ENCODE assay signal across 28 cellular contexts in genomic region chr11:95608093-95608492, GRCh38.
"Had no signal": no experiment of that assay in that cellular context is flagged by ENCODE, and none has a peak within 500 bp of the region (broad histone marks: within the 10 kb centered on the region; RNA-seq: fewer than 3 reads in every experiment).

No MANE protein-coding gene starts in this region.

- H3K4me1 ChIP-seq: lower lobe of right lung, pancreas, psoas muscle, sigmoid colon, stomach, upper lobe of right lung had no signal

- H3K27me3 ChIP-seq: heart right ventricle, pancreas, sigmoid colon, stomach, thyroid gland, upper lobe of right lung had no signal

- H3K27ac Mint-ChIP-seq: activated naive CD4-positive, alpha-beta T cell treated with anti-CD3 and anti-CD28 coated beads, Interleukin-2, amount 10 ng/mL, durations not matched to agents 7 days and 5 days; activated naive CD8-positive, alpha-beta T cell treated with anti-CD3 and anti-CD28 coated beads, Interleukin-2, amount 10 ng/mL, durations not matched to agents 7 days and 5 days; activated T-cell treated with anti-CD3 and anti-CD28 coated beads, Interleukin-2, amount 50 U/mL, for 72 hours; effector memory CD8-positive, alpha-beta T cell; natural killer cell treated with Interleukin-12 subunit alpha and Interleukin-12 subunit beta and Interleukin-15 and Interleukin-18, amount 100 ng/mL, for 72 hours; stimulated activated naive B cell treated with anti-CD40 and anti-IgM and Interleukin-4, amounts not matched to agents 10 μg/mL and 1 μg/mL and 100 μg/mL, for 72 hours had no signal

- H3K4me3 Mint-ChIP-seq: activated naive CD4-positive, alpha-beta T cell treated with anti-CD3 and anti-CD28 coated beads, Interleukin-2, amount 10 ng/mL, durations not matched to agents 7 days and 5 days; activated naive CD8-positive, alpha-beta T cell treated with anti-CD3 and anti-CD28 coated beads, Interleukin-2, amount 10 ng/mL, durations not matched to agents 7 days and 5 days; activated T-cell treated with anti-CD3 and anti-CD28 coated beads, Interleukin-2, amount 50 U/mL, for 72 hours; effector memory CD8-positive, alpha-beta T cell; natural killer cell treated with Interleukin-12 subunit alpha and Interleukin-12 subunit beta and Interleukin-15 and Interleukin-18, amount 100 ng/mL, for 72 hours; stimulated activated naive B cell treated with anti-CD40 and anti-IgM and Interleukin-4, amounts not matched to agents 10 μg/mL and 1 μg/mL and 100 μg/mL, for 72 hours had no signal

- DNase-seq: activated CD4-positive, alpha-beta T cell treated with anti-CD3 and anti-CD28 coated beads for 4 hours; activated CD4-positive, alpha-beta T cell treated with anti-CD3 and anti-CD28 coated beads, Interleukin-2, amount 50 U/mL, for 4 hours; activated effector memory CD4-positive, alpha-beta T cell treated with Interleukin-2 at 50 U/mL for 16 hours; activated naive CD4-positive, alpha-beta T cell treated with anti-CD3 and anti-CD28 coated beads, Interleukin-2, amount 10 ng/mL, durations not matched to agents 7 days and 5 days; activated naive CD8-positive, alpha-beta T cell treated with anti-CD3 and anti-CD28 coated beads, Interleukin-2, amount 10 ng/mL, durations not matched to agents 7 days and 5 days; activated T-cell treated with anti-CD3 and anti-CD28 coated beads for 4 hours; activated T-cell treated with anti-CD3 and anti-CD28 coated beads, Interleukin-2, amount 50 U/mL, for 72 hours; amniotic stem cell; caudate nucleus; cortex of kidney; effector memory CD8-positive, alpha-beta T cell; erythroblast; heart right ventricle; kidney glomerular epithelial cell; lower lobe of right lung; mesendoderm; pancreas; psoas muscle; sigmoid colon; small intestine; stimulated activated CD4-positive, alpha-beta T cell treated with anti-CD3 and anti-CD28 coated beads, Interleukin-2, amount 100 ng/mL, for 24 hours; stimulated activated naive B cell treated with anti-CD40 and anti-IgM and Interleukin-4, amounts not matched to agents 10 μg/mL and 1 μg/mL and 100 μg/mL, for 72 hours; stomach; T-helper 1 cell; thyroid gland; upper lobe of right lung had no signal

- ATAC-seq: activated T-cell treated with anti-CD3 and anti-CD28 coated beads, Interleukin-2, amount 50 U/mL, for 72 hours; effector memory CD8-positive, alpha-beta T cell; heart right ventricle; left lobe of liver; lower lobe of right lung; natural killer cell treated with Interleukin-12 subunit alpha and Interleukin-12 subunit beta and Interleukin-15 and Interleukin-18, amount 100 ng/mL, for 72 hours; pancreas; psoas muscle; stimulated activated naive B cell treated with anti-CD40 and anti-IgM and Interleukin-4, amounts not matched to agents 10 μg/mL and 1 μg/mL and 100 μg/mL, for 72 hours; upper lobe of right lung had no signal

- H3K36me3 ChIP-seq: heart right ventricle, lower lobe of right lung, pancreas, sigmoid colon, stomach, thyroid gland, upper lobe of right lung had no signal

- H3K27ac ChIP-seq: heart right ventricle, lower lobe of right lung, pancreas, psoas muscle, sigmoid colon, stomach, thyroid gland, upper lobe of right lung had no signal

- H3K9me3 Mint-ChIP-seq: effector memory CD8-positive, alpha-beta T cell; natural killer cell treated with Interleukin-12 subunit alpha and Interleukin-12 subunit beta and Interleukin-15 and Interleukin-18, amount 100 ng/mL, for 72 hours; stimulated activated naive B cell treated with anti-CD40 and anti-IgM and Interleukin-4, amounts not matched to agents 10 μg/mL and 1 μg/mL and 100 μg/mL, for 72 hours had no signal

- H3K36me3 Mint-ChIP-seq: natural killer cell treated with Interleukin-12 subunit alpha and Interleukin-12 subunit beta and Interleukin-15 and Interleukin-18, amount 100 ng/mL, for 72 hours; stimulated activated naive B cell treated with anti-CD40 and anti-IgM and Interleukin-4, amounts not matched to agents 10 μg/mL and 1 μg/mL and 100 μg/mL, for 72 hours had no signal

- H3K4me3 ChIP-seq: heart right ventricle, lower lobe of right lung, pancreas, psoas muscle, sigmoid colon, stomach, thyroid gland, upper lobe of right lung had no signal

- H3K9me3 ChIP-seq: heart right ventricle, lower lobe of right lung, pancreas, psoas muscle, sigmoid colon, stomach, thyroid gland, upper lobe of right lung had no signal

- H3K4me1 Mint-ChIP-seq: activated naive CD8-positive, alpha-beta T cell treated with anti-CD3 and anti-CD28 coated beads, Interleukin-2, amount 10 ng/mL, durations not matched to agents 7 days and 5 days had no signal
